ENCODE assay signal across 1 cellular context in genomic region chr3:119322523-119323400, GRCh38.
A peak's percentile ranks its signal among the peaks of the same experiment; 100 is the strongest.
TF ChIP-seq lines count a peak whose summit lies in the region.

No MANE protein-coding gene starts in this region.

TF ChIP-seq in K562, 482 proteins besides CTCF, POLR2A, EP300 and RAD21 (continued from another document and continues in another):
- TF ChIP-seq MNT (conservative IDR thresholded peaks at IDR 0.05), result peak; percentile 47 to 75
- peak; percentile 88 for TF ChIP-seq FOSL1 (tag; conservative IDR thresholded peaks at IDR 0.05)
- peak; percentile 41; the same call in 1 of the 2 replicates for TF ChIP-seq NCOR1 (IDR thresholded peaks at IDR 0.05)
- no peak for TF ChIP-seq CHAMP1 (IDR thresholded peaks at IDR 0.05)
- no peak for TF ChIP-seq PTRF (tag; IDR thresholded peaks at IDR 0.05)
- no peak for TF ChIP-seq BDP1 (IDR thresholded peaks at IDR 0.05; ENCODE audit: insufficient read depth, insufficient read length)
- TF ChIP-seq ATF2 (CRISPR knock-in tag; IDR thresholded peaks at IDR 0.05), result no peak
- TF ChIP-seq ZBTB2 (IDR thresholded peaks at IDR 0.05), result no peak
- peak; percentile 21 for TF ChIP-seq U2AF1 (optimal IDR thresholded peaks at IDR 0.05; ENCODE audit: low read depth, low read length)
- no peak for TF ChIP-seq ZNF24 (IDR thresholded peaks at IDR 0.05)
- no peak for TF ChIP-seq ILK (tag; IDR thresholded peaks at IDR 0.05; ENCODE audit: borderline replicate concordance, low read depth)
- no peak for TF ChIP-seq ZNF277 (CRISPR knock-in tag; IDR thresholded peaks at IDR 0.05; ENCODE audit: borderline replicate concordance)
- TF ChIP-seq HMGXB4 (CRISPR knock-in tag; IDR thresholded peaks at IDR 0.05), result no peak
- peak; percentile 70 for TF ChIP-seq RB1 (IDR thresholded peaks at IDR 0.05; ENCODE audit: low read depth)
- TF ChIP-seq POLR3G (IDR thresholded peaks at IDR 0.05; ENCODE audit: extremely low read depth, insufficient read length, insufficient replicate concordance), result no peak
- TF ChIP-seq BHLHE40 (IDR thresholded peaks at IDR 0.05; ENCODE audit: low read length), result no peak
- TF ChIP-seq XRCC3 (IDR thresholded peaks at IDR 0.05), result no peak
- TF ChIP-seq ZNF134 (CRISPR knock-in tag; conservative IDR thresholded peaks at IDR 0.05), result no peak
- no peak for TF ChIP-seq ZNF609 (CRISPR knock-in tag; IDR thresholded peaks at IDR 0.05; ENCODE audit: borderline replicate concordance)
- no peak for TF ChIP-seq CGGBP1 (CRISPR knock-in tag; IDR thresholded peaks at IDR 0.05)
- TF ChIP-seq ATF7 (IDR thresholded peaks at IDR 0.05), result peak; percentile 53
- no peak for TF ChIP-seq CBX5 (IDR thresholded peaks at IDR 0.05; ENCODE audit: borderline replicate concordance, low read depth)
- TF ChIP-seq KLF6 (CRISPR knock-in tag; IDR thresholded peaks at IDR 0.05; ENCODE audit: borderline replicate concordance), result no peak
- TF ChIP-seq ZNF408 (CRISPR knock-in tag; IDR thresholded peaks at IDR 0.05; ENCODE audit: low read depth), result no peak
- no peak for TF ChIP-seq NELFE (IDR thresholded peaks at IDR 0.05; ENCODE audit: insufficient read depth, insufficient read length)
- no peak for TF ChIP-seq KLF10 (CRISPR knock-in tag; IDR thresholded peaks at IDR 0.05)
- TF ChIP-seq RAD51 (IDR thresholded peaks at IDR 0.05; ENCODE audit: borderline replicate concordance, low read depth), result no peak
- TF ChIP-seq CEBPG (CRISPR knock-in tag; IDR thresholded peaks at IDR 0.05), result no peak
- TF ChIP-seq CEBPG (tag; conservative IDR thresholded peaks at IDR 0.05 in 1 of 2, IDR thresholded peaks at IDR 0.05 in 1 of 2), result no peak
- peak; percentile 46 to 92; a peak in 2 of 4 replicates for TF ChIP-seq UBTF (IDR thresholded peaks at IDR 0.05; ENCODE audit: borderline replicate concordance in 1 of 2, low read depth in 2 of 2, low read length in 2 of 2)
- TF ChIP-seq MTA3 (IDR thresholded peaks at IDR 0.05; ENCODE audit: borderline replicate concordance), result 0 out of 2 replicates have a peak, but pooled peaks have one; percentile 27
- TF ChIP-seq POLR2AphosphoS2 (IDR thresholded peaks at IDR 0.05; ENCODE audit: low read length), result no peak
- no peak for TF ChIP-seq TSHZ1 (CRISPR knock-in tag; IDR thresholded peaks at IDR 0.05)
- no peak for TF ChIP-seq MXI1 (IDR thresholded peaks at IDR 0.05; ENCODE audit: low read depth, low read length)
- TF ChIP-seq NFE2 (IDR thresholded peaks at IDR 0.05; ENCODE audit: low read depth), result peak; percentile 56
- no peak for TF ChIP-seq XRCC4 (IDR thresholded peaks at IDR 0.05; ENCODE audit: extremely low read depth, insufficient read depth, insufficient read length)
- TF ChIP-seq ZZZ3 (IDR thresholded peaks at IDR 0.05), result no peak
- no peak for TF ChIP-seq MTA2 (IDR thresholded peaks at IDR 0.05; ENCODE audit: low read depth)
- no peak for TF ChIP-seq ZNF551 (CRISPR knock-in tag; IDR thresholded peaks at IDR 0.05)
- TF ChIP-seq NR1H2 (CRISPR knock-in tag; IDR thresholded peaks at IDR 0.05), result no peak
